Comparison of ENCODE assay signal across 8 cellular contexts in the genomic region with DNA sequence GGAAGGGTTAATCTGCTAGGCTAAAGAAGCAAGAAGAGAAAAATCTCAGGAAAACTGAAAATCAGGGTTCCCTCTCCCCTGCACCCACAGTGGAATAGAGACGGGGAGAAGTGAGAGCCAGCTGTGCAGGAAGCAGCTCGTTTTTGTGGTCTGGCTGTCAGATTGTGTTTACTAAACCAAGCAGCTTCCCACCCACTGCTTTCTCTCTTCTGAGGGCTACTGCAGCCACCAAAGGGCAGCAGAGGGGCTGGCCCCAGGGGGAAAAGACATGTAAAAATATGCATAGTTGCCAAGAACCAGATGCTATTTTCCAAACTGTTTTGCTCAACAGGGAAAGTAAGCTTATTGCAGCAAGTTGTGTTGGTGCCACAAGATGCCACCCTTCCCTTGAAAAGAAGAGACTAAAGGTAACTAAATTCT.
DNase-seq lines count a peak whose midpoint lies in the region; ATAC-seq and TF ChIP-seq lines count a peak whose summit lies in the region.

No MANE protein-coding gene starts in this region.

- DNase-seq in COR-L47 (lab: John Stamatoyannopoulos, UW) (peak; percentile 28), ecto neural progenitor cell (ENCODE audit: low spot score) (peak; percentile 57), esophagus squamous epithelium (lab: John Stamatoyannopoulos, UW) (no peak), dorsolateral prefrontal cortex (no peak), BE2C (no peak), AG08396 (ENCODE audit: low spot score) (no peak)

- intact Hi-C loops in esophagus squamous epithelium (cut with DNase I) (no loop called here), dorsolateral prefrontal cortex (cut with DNase I) (no loop called here)

- H3K4me1 ChIP-seq in esophagus squamous epithelium = peaks cover 7 to 18% (median 9%) of the 10 kb centered on the region in 3 donors
- H3K4me1 ChIP-seq in BE2C = no peaks in the 10 kb centered on the region

- 0 to 15% methylated on average over 2 of the region's 2 CpGs for WGBS in esophagus squamous epithelium, 2 donors

- TF ChIP-seq CTCF in esophagus squamous epithelium (IDR thresholded peaks at IDR 0.05) (no peak), dorsolateral prefrontal cortex (IDR thresholded peaks at IDR 0.05 in 54 of 56, conservative IDR thresholded peaks at IDR 0.05 in 2 of 56; ENCODE audit: low read depth in 1 of 56, partially characterized antibody in 56 of 56) (peak in 6 of 56 donors; percentile 9 to 29 (median 15)), BE2C (IDR thresholded peaks at IDR 0.05; ENCODE audit: low read depth, low read length) (no peak)

- H3K4me3 ChIP-seq in esophagus squamous epithelium (no peak overlapping the region), dorsolateral prefrontal cortex (peak overlapping the region in 13 of 59 donors; percentile 0 to 28 (median 12)), BE2C (ENCODE audit: low read depth, low read length) (no peak overlapping the region)

- peak; percentile 73 for ATAC-seq in GM19455 (IDR thresholded peaks at IDR 0.05; ENCODE audit: unreplicated experiment)
- ATAC-seq in HG03460 (IDR thresholded peaks at IDR 0.05; ENCODE audit: unreplicated experiment) = peak; percentile 86

- H3K27me3 ChIP-seq in esophagus squamous epithelium = no peaks in the 10 kb centered on the region
- H3K27me3 ChIP-seq in dorsolateral prefrontal cortex = peaks cover 0 to 8% (median 0%) of the 10 kb centered on the region in 45 donors
- H3K27me3 ChIP-seq in BE2C = no peaks in the 10 kb centered on the region

- H3K27ac ChIP-seq in esophagus squamous epithelium (no peak overlapping the region), dorsolateral prefrontal cortex (peak overlapping the region in 20 of 59 donors; percentile 1 to 69 (median 18))

- H3K36me3 ChIP-seq in esophagus squamous epithelium (no peaks in the 10 kb centered on the region), BE2C (no peaks in the 10 kb centered on the region)

- TF ChIP-seq POLR2A in esophagus squamous epithelium (IDR thresholded peaks at IDR 0.05) = no peak

- H3K9me3 ChIP-seq in esophagus squamous epithelium (no peaks in the 10 kb centered on the region), BE2C (no peaks in the 10 kb centered on the region)

Comparison
In these comparisons a context has a peak if more than half of its experiments do, and no peak if none do; other contexts are left out.
1. DNase-seq: peak in COR-L47 (single experiment) and ecto neural progenitor cell (single experiment); none in esophagus squamous epithelium (single experiment), dorsolateral prefrontal cortex (0 of 10), BE2C (single experiment) and AG08396 (single experiment).